Comparison of ENCODE assay signal across 8 cellular contexts in genomic region chr9:126611592-126612328, GRCh38. TPM values are rescaled to one million over a fixed set of nuclear protein-coding genes. Genes with fewer than 3 reads are reported as not detected.
A peak's percentile ranks its signal among the peaks of the same experiment; 100 is the strongest.
DNase-seq lines count a peak whose midpoint lies in the region; ATAC-seq and TF ChIP-seq lines count a peak whose summit lies in the region.

No MANE protein-coding gene starts in this region.

- no peaks in the 10 kb centered on the region for H4K20me1 ChIP-seq in mammary epithelial cell (ENCODE audit: insufficient read depth, low read length)

- ATAC-seq in GM19463 (IDR thresholded peaks at IDR 0.05; ENCODE audit: unreplicated experiment), result no peak

- CTCF ChIA-PET in mammary epithelial cell (lab: Charles Lee; ENCODE audit: low non-redundant PET), result no interaction called here

- dilution Hi-C loops in mammary epithelial cell (cut with HindIII; ENCODE audit: low sequenced_read_pairs), result loop anchor here (25.0 kb wide), 1 partner anchor 176 kb away; no protein-coding TSS in a partner anchor

- no peaks in the 10 kb centered on the region for H3K9me3 ChIP-seq in mammary epithelial cell (replicated peaks; ENCODE audit: insufficient read depth, low read length)

- DNase-seq in NCI-H2081 (lab: John Stamatoyannopoulos, UW) (peak; percentile 60), NCI-H2081 treated with DMSO at 0.1 percent for 48 hours (lab: John Stamatoyannopoulos, UW) (no peak), NCI-H146 (lab: John Stamatoyannopoulos, UW) (peak; percentile 37), mammary epithelial cell (peak; percentile 66), islet precursor cell (peak; percentile 91)
- peak; percentile 31 to 52 (median 38) for DNase-seq in activated CD4-positive, CD25-positive, alpha-beta regulatory T cell (lab: John Stamatoyannopoulos, UW)
- peak; percentile 23 to 64 for DNase-seq in stimulated activated CD4-positive, alpha-beta T cell treated with anti-CD3 and anti-CD28 coated beads, Interleukin-1b, Interleukin-23, amount 100 ng/mL, for 1 hour (ENCODE audit: low read depth in 2 of 2)

- H2AFZ ChIP-seq in mammary epithelial cell (ENCODE audit: low read depth, low read length), result peak overlapping the region; percentile 88

- peaks cover 31% of the 10 kb centered on the region for H3K79me2 ChIP-seq in mammary epithelial cell (ENCODE audit: insufficient read depth, low read length)

- peak overlapping the region; percentile 99 for H3K4me2 ChIP-seq in mammary epithelial cell (ENCODE audit: insufficient read depth, low read depth, low read length)

- peak; percentile 77 to 87 for TF ChIP-seq CTCF in mammary epithelial cell (conservative IDR thresholded peaks at IDR 0.05 in 1 of 2, IDR thresholded peaks at IDR 0.05 in 1 of 2; ENCODE audit: extremely low read depth in 1 of 2, insufficient read depth in 1 of 2, low read depth in 1 of 2, low read length in 2 of 2)

- no peaks in the 10 kb centered on the region for H3K27me3 ChIP-seq in mammary epithelial cell (ENCODE audit: insufficient read depth, low read length)

- no peaks in the 10 kb centered on the region for H3K36me3 ChIP-seq in mammary epithelial cell (ENCODE audit: insufficient read depth, low read length)

- H3K4me1 ChIP-seq in mammary epithelial cell (ENCODE audit: insufficient read depth, low read length), result peaks cover 29% of the 10 kb centered on the region

- H3K9ac ChIP-seq in mammary epithelial cell (ENCODE audit: insufficient read depth, low read length), result no peak overlapping the region

- 10% methylated on average over 12 of the region's 43 CpGs for WGBS in mammary epithelial cell (ENCODE audit: low coverage, missing lambda C conversion rate)

- in situ Hi-C loops in mammary epithelial cell (cut with MboI; ENCODE audit: low sequenced_read_pairs in 2 of 2), result loop anchor here in 1 of 2 donors (5.0 kb wide), 1 partner anchor 81 kb away; no protein-coding TSS in a partner anchor

- intact Hi-C loops in mammary epithelial cell (cut with micrococcal nuclease), result loop anchor here (1.0 to 5.0 kb wide), 5 partner anchors 50 to 169 kb away; no protein-coding TSS in a partner anchor

- H3K4me3 ChIP-seq in mammary epithelial cell (replicated peaks in 1 of 3; ENCODE audit: insufficient read depth in 1 of 3, low read depth in 2 of 3, low read length in 3 of 3), result peak overlapping the region; percentile 1 to 78 (median 63)

- no TSS peak for BruUV-seq in mammary epithelial cell (replicated peaks; lab: Mats Ljungman, UMichigan)

- H3K27ac ChIP-seq in mammary epithelial cell (ENCODE audit: insufficient read depth, low read depth, low read length), result no peak overlapping the region

RNA-seq across cellular contexts. Expression of gene LMX1B, which starts 2.0 kb away (rescaled TPM):
- total RNA-seq in mammary epithelial cell, result 10 to 100 TPM; 11.2 to 19.2 TPM
- 5.3 TPM for polyA plus RNA-seq in mammary epithelial cell
- 9.3 TPM for polyA minus RNA-seq in mammary epithelial cell
